ENCODE assay signal across 15 cellular contexts in the genomic region with DNA sequence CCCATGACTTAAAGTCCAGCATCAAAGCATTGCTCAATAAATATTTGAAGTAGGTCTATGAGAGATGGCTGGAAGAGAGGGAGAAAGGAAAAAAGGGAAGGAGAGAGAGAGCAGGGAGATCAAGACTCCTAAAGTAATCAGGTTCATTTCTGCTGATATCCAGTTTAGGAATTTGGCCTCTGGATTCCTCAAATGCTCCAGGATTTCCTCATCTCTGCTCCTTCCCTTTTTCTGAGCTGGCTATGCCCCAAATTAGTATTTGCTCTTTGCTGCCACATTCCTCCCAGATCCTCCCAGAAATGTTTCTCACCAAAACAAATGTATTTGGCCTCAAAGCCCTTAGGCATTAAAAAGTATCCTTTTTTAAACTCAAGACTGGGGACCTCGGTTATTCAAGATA.
DNase-seq lines count a peak whose midpoint lies in the region; ATAC-seq and TF ChIP-seq lines count a peak whose summit lies in the region.
"Had no signal": no experiment of that assay in that cellular context is flagged by ENCODE, and none has a peak within 500 bp of the region (broad histone marks: within the 10 kb centered on the region; RNA-seq: fewer than 3 reads in every experiment).

No MANE protein-coding gene starts in this region.

- 15% methylated on average over 1 of the region's 1 CpG for WGBS in right cardiac atrium
- WGBS in aorta, 2 donors: 2 to 8% methylated on average over 1 of the region's 1 CpG

- H3K36me3 ChIP-seq in right atrium auricular region: no peaks in the 10 kb centered on the region
- no peaks in the 10 kb centered on the region for H3K36me3 ChIP-seq in SJSA1
- no peaks in the 10 kb centered on the region for H3K36me3 ChIP-seq in aorta (ENCODE audit: control insufficient read depth in 1 of 2, insufficient read depth in 2 of 2, low read length in 1 of 2)
- H3K36me3 ChIP-seq: colonic mucosa, ovary had no signal

- TF ChIP-seq CTCF in right atrium auricular region (IDR thresholded peaks at IDR 0.05): no peak

- peak; percentile 57 to 87 for ATAC-seq in left cardiac atrium
- ATAC-seq in right cardiac atrium: peak; percentile 26 to 70
- ATAC-seq in aorta (ENCODE audit: low FRiP score): peak; percentile 78
- ATAC-seq in GM19328 (IDR thresholded peaks at IDR 0.05; ENCODE audit: unreplicated experiment): no peak
- ATAC-seq: activated CD8-positive, alpha-beta memory T cell treated with anti-CD3 and anti-CD28 coated beads, Interleukin-2, amount 10 ng/mL, durations not matched to agents 7 days and 5 days had no signal

- H3K9me3 ChIP-seq in right atrium auricular region (no peaks in the 10 kb centered on the region), SJSA1 (replicated peaks) (no peaks in the 10 kb centered on the region), right cardiac atrium (ENCODE audit: control insufficient read depth, low read length) (no peaks in the 10 kb centered on the region), aorta (ENCODE audit: control insufficient read depth, low read length) (no peaks in the 10 kb centered on the region)
- H3K9me3 ChIP-seq: colonic mucosa, ovary had no signal

- H3K4me1 ChIP-seq in right atrium auricular region (no peaks in the 10 kb centered on the region), SJSA1 (replicated peaks) (peaks cover 14% of the 10 kb centered on the region), right cardiac atrium (ENCODE audit: control insufficient read depth, insufficient read depth, low read length) (no peaks in the 10 kb centered on the region), aorta (ENCODE audit: control insufficient read depth in 1 of 2, insufficient read depth in 2 of 2, low read length in 2 of 2) (no peaks in the 10 kb centered on the region)
- H3K4me1 ChIP-seq: colonic mucosa had no signal

- H3K4me3 ChIP-seq in right atrium auricular region (no peak overlapping the region), SJSA1 (no peak overlapping the region), right cardiac atrium (ENCODE audit: low read length) (no peak overlapping the region), aorta (ENCODE audit: low read length in 2 of 2) (no peak overlapping the region)
- H3K4me3 ChIP-seq: colonic mucosa, ovary had no signal

- intact Hi-C loops in left cardiac atrium (cut with DNase I): no loop called here
- intact Hi-C loops in right cardiac atrium (cut with DNase I): no loop called here
- intact Hi-C loops in aorta (cut with DNase I): no loop called here

- DNase-seq in left cardiac atrium: no peak
- DNase-seq in right atrium auricular region (ENCODE audit: low spot score): no peak
- DNase-seq in SJSA1 (ENCODE audit: low read depth in 1 of 2, low spot score in 2 of 2): peak in 1 of 2 experiments; percentile 37
- DNase-seq in right cardiac atrium: no peak
- no peak for DNase-seq in aorta
- DNase-seq in activated effector memory CD4-positive, alpha-beta T cell treated with Interleukin-2 at 50 U/mL for 16 hours: no peak
- no peak for DNase-seq in NOMO-1 treated with dmso at 0.1 percent for 144 hours (lab: John Stamatoyannopoulos, UW; ENCODE audit: unreplicated experiment)
- DNase-seq: ACHN; activated CD8-positive, alpha-beta memory T cell treated with anti-CD3 and anti-CD28 coated beads, Interleukin-2, amount 10 ng/mL, durations not matched to agents 7 days and 5 days; activated naive CD4-positive, alpha-beta T cell treated with anti-CD3 and anti-CD28 coated beads, Interleukin-2, amount 10 ng/mL, durations not matched to agents 7 days and 5 days; colonic mucosa; DMS 273 treated with DMSO at 0.1 percent for 48 hours; erythroblast; ovary had no signal

- H3K27ac ChIP-seq in right atrium auricular region (no peak overlapping the region), SJSA1 (peak overlapping the region; percentile 39), right cardiac atrium (ENCODE audit: low read length) (no peak overlapping the region), aorta (ENCODE audit: low read depth in 1 of 2, low read length in 2 of 2) (no peak overlapping the region)
- H3K27ac ChIP-seq: colonic mucosa, ovary had no signal

- H3K27me3 ChIP-seq in right atrium auricular region (no peaks in the 10 kb centered on the region), SJSA1 (replicated peaks) (no peaks in the 10 kb centered on the region), right cardiac atrium (ENCODE audit: control insufficient read depth, insufficient read depth) (no peaks in the 10 kb centered on the region), aorta (ENCODE audit: control insufficient read depth in 1 of 2, insufficient read depth in 2 of 2, low read length in 1 of 2) (no peaks in the 10 kb centered on the region)
- H3K27me3 ChIP-seq: colonic mucosa, ovary had no signal
